23 cellular contexts compared by ENCODE assay signal in the genomic region with DNA sequence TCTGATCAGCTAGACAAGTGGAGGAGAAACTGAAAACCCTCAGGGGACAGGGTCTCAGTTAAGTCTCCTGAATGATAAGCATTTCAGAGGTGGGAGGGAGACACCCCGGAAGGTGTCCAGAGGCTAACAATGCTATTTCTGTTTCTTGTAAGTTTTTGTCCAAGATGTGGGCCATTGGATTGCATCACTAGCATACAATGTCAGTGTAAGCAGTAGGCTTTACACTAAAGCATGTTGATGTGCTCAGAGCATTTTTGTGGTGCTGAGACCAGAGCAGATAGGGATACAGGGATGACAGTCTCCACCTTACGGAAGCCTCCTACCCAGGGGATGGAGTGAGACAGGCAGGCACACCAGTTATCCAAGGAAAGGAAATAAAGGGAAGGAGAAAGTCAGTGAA. TPM values are rescaled to one million over a fixed set of nuclear protein-coding genes. Genes with fewer than 3 reads are reported as not detected.
DNase-seq lines count a peak whose midpoint lies in the region; ATAC-seq, FAIRE-seq and TF ChIP-seq lines count a peak whose summit lies in the region.
"Had no signal": no experiment of that assay in that cellular context is flagged by ENCODE, and none has a peak within 500 bp of the region (broad histone marks: within the 10 kb centered on the region; RNA-seq: fewer than 3 reads in every experiment).

No MANE protein-coding gene starts in this region.

- H3K27ac Mint-ChIP-seq in activated CD4-positive, alpha-beta T cell treated with anti-CD3 and anti-CD28 coated beads for 36 hours = peak overlapping the region; percentile 26
- H3K27ac Mint-ChIP-seq in astrocyte (ENCODE audit: unreplicated experiment) = peak overlapping the region; percentile 92

- H3K27me3 Mint-ChIP-seq in activated CD4-positive, alpha-beta T cell treated with anti-CD3 and anti-CD28 coated beads for 36 hours = peaks cover 27% of the 10 kb centered on the region
- peaks cover 4% of the 10 kb centered on the region for H3K27me3 Mint-ChIP-seq in astrocyte (ENCODE audit: low read depth, unreplicated experiment)

- peaks cover 68% of the 10 kb centered on the region for H3K36me3 Mint-ChIP-seq in activated CD4-positive, alpha-beta T cell treated with anti-CD3 and anti-CD28 coated beads for 36 hours (ENCODE audit: low read depth)
- peaks cover 12% of the 10 kb centered on the region for H3K36me3 Mint-ChIP-seq in astrocyte (ENCODE audit: low read depth, unreplicated experiment)

- H3K9ac ChIP-seq in astrocyte (ENCODE audit: low read length) = no peak overlapping the region

- peaks cover 36% of the 10 kb centered on the region for H3K9me3 Mint-ChIP-seq in activated CD4-positive, alpha-beta T cell treated with anti-CD3 and anti-CD28 coated beads for 36 hours (ENCODE audit: low read depth)
- H3K9me3 Mint-ChIP-seq in astrocyte (ENCODE audit: unreplicated experiment) = peaks cover 23% of the 10 kb centered on the region

- FAIRE-seq in astrocyte (lab: Jason Lieb, UNC) = no peak

- TF ChIP-seq CTCF in astrocyte (IDR thresholded peaks at IDR 0.05; ENCODE audit: insufficient read depth, low read depth, low read length) = no peak
- TF ChIP-seq CTCF in lower lobe of right lung (IDR thresholded peaks at IDR 0.05) = no peak
- TF ChIP-seq CTCF in suprapubic skin (IDR thresholded peaks at IDR 0.05) = no peak

- ATAC-seq in activated CD4-positive, alpha-beta T cell treated with anti-CD3 and anti-CD28 coated beads for 36 hours = no peak
- no peak for ATAC-seq in lower lobe of right lung
- ATAC-seq in HG03095 (IDR thresholded peaks at IDR 0.05; ENCODE audit: unreplicated experiment) = no peak
- ATAC-seq in GM19463 (IDR thresholded peaks at IDR 0.05; ENCODE audit: unreplicated experiment) = no peak
- ATAC-seq: left lung, right cardiac atrium had no signal

- no peaks in the 10 kb centered on the region for H4K20me1 ChIP-seq in astrocyte (ENCODE audit: insufficient read depth, low read length)

- WGBS in suprapubic skin = 98% methylated on average over 2 of the region's 2 CpGs

- no peak overlapping the region for H3K4me2 ChIP-seq in astrocyte (ENCODE audit: low read length)

- no peak for TF ChIP-seq POLR2A in suprapubic skin (IDR thresholded peaks at IDR 0.05)

- POLR2A ChIA-PET in activated CD4-positive, alpha-beta T cell treated with anti-CD3 and anti-CD28 coated beads for 36 hours (lab: Charles Lee) = interaction anchor here (0.6 kb wide), 1 partner anchor 218 kb away, joined by 6 read pairs; no protein-coding TSS in a partner anchor

- H3K36me3 ChIP-seq in astrocyte (ENCODE audit: insufficient read depth, low read length) (no peaks in the 10 kb centered on the region), lower lobe of right lung (peaks cover under 1% of the 10 kb centered on the region), suprapubic skin (peaks cover 2% of the 10 kb centered on the region)
- H3K36me3 ChIP-seq: SJCRH30, thoracic aorta had no signal

- no peak overlapping the region for H3K27ac ChIP-seq in astrocyte (ENCODE audit: low read depth, low read length)
- H3K27ac ChIP-seq in lower lobe of right lung = peak overlapping the region; percentile 90
- peak overlapping the region; percentile 95 for H3K27ac ChIP-seq in suprapubic skin
- H3K27ac ChIP-seq: 22Rv1, C4-2B, SJCRH30 had no signal

- H3K9me3 ChIP-seq in astrocyte (ENCODE audit: insufficient read depth, low read depth, low read length) (peaks cover 13% of the 10 kb centered on the region), lower lobe of right lung (peaks cover 2% of the 10 kb centered on the region), suprapubic skin (no peaks in the 10 kb centered on the region)
- H3K9me3 ChIP-seq: SJCRH30, thoracic aorta had no signal

- no peak overlapping the region for H3K4me3 ChIP-seq in astrocyte (ENCODE audit: insufficient read depth, low read depth, low read length)
- H3K4me3 ChIP-seq in lower lobe of right lung = no peak overlapping the region
- no peak overlapping the region for H3K4me3 ChIP-seq in suprapubic skin
- H3K4me3 ChIP-seq: SJCRH30, thoracic aorta had no signal

- in situ Hi-C loops in ACHN (cut with HindIII; ENCODE audit: low pct_ligation_motif_present, low pct_unique_long_range_greater_than_20kb, low sequenced_read_pairs) = no loop called here

- H3K4me3 Mint-ChIP-seq in activated CD4-positive, alpha-beta T cell treated with anti-CD3 and anti-CD28 coated beads for 36 hours = no peak overlapping the region
- H3K4me3 Mint-ChIP-seq in astrocyte (ENCODE audit: unreplicated experiment) = peak overlapping the region; percentile 76
- H3K4me3 Mint-ChIP-seq: central memory CD8-positive, alpha-beta T cell had no signal

- CTCF ChIA-PET in activated CD4-positive, alpha-beta T cell treated with anti-CD3 and anti-CD28 coated beads for 36 hours (lab: Charles Lee) = interaction anchor here (1.6 kb wide), 1 partner anchor 100 kb away, joined by 8 read pairs; no protein-coding TSS in a partner anchor

- DNase-seq in activated CD4-positive, alpha-beta T cell treated with anti-CD3 and anti-CD28 coated beads for 36 hours = no peak
- no peak for DNase-seq in activated CD4-positive, alpha-beta T cell treated with anti-CD3 and anti-CD28 coated beads, Interleukin-2, amount 50 U/mL, for 1 hour
- peak; percentile 37 for DNase-seq in astrocyte (ENCODE audit: low read depth)
- DNase-seq in lower lobe of right lung = no peak
- DNase-seq in suprapubic skin (ENCODE audit: low spot score in 2 of 2) = no peak
- DNase-seq in ACHN = no peak
- DNase-seq: activated CD4-positive, alpha-beta T cell treated with anti-CD3 and anti-CD28 coated beads for 48 hours; activated T-cell treated with anti-CD3 and anti-CD28 coated beads, Interleukin-2, amount 50 U/mL, for 1 hour; DMS79; effector memory CD4-positive, alpha-beta T cell; left lung; MM.1S; naive B cell; NCI-H1930; NCI-H526 treated with DMSO at 0.1 percent for 48 hours; right cardiac atrium; SJCRH30 had no signal

- peaks cover 65% of the 10 kb centered on the region for H3K4me1 Mint-ChIP-seq in activated CD4-positive, alpha-beta T cell treated with anti-CD3 and anti-CD28 coated beads for 36 hours
- peaks cover 24% of the 10 kb centered on the region for H3K4me1 Mint-ChIP-seq in astrocyte (ENCODE audit: low read depth, unreplicated experiment)

- intact Hi-C loops in activated CD4-positive, alpha-beta T cell treated with anti-CD3 and anti-CD28 coated beads for 36 hours (cut with DNase I, micrococcal nuclease) = no loop called here
- intact Hi-C loops in lower lobe of right lung (cut with DNase I) = no loop called here

- peaks cover 23% of the 10 kb centered on the region for H3K79me2 ChIP-seq in astrocyte (ENCODE audit: insufficient read depth, low read length)

- no peak overlapping the region for H2AFZ ChIP-seq in astrocyte (ENCODE audit: low read depth, low read length)

- H3K27me3 ChIP-seq in astrocyte (ENCODE audit: insufficient read depth, low read length) (no peaks in the 10 kb centered on the region), lower lobe of right lung (ENCODE audit: low read depth) (no peaks in the 10 kb centered on the region), suprapubic skin (no peaks in the 10 kb centered on the region)
- H3K27me3 ChIP-seq: left lung, SJCRH30 had no signal

- H3K4me1 ChIP-seq in astrocyte (ENCODE audit: insufficient read depth, low read length) (peaks cover 10% of the 10 kb centered on the region), lower lobe of right lung (peaks cover 26% of the 10 kb centered on the region), suprapubic skin (peaks cover 23% of the 10 kb centered on the region)
- H3K4me1 ChIP-seq: SJCRH30 had no signal

- no peak for TF ChIP-seq EP300 in suprapubic skin (IDR thresholded peaks at IDR 0.05)

RNA-seq across cellular contexts. Expression of a gene that starts 2.2 kb away (rescaled TPM):
- total RNA-seq in activated CD4-positive, alpha-beta T cell treated with anti-CD3 and anti-CD28 coated beads for 36 hours = 10 to 100 TPM; 20.8 to 21.8 TPM
- total RNA-seq in astrocyte (6.9 and 7.5 TPM in 2 replicates), lower lobe of right lung (152 TPM), suprapubic skin (10 to 100 TPM; 52.1 to 90.0 (median 58.8) TPM)

RNA-seq across cellular contexts. Expression of a gene that starts 46.5 kb away (rescaled TPM):
- 1 to 10 TPM; 1.5 to 1.7 TPM for total RNA-seq in activated CD4-positive, alpha-beta T cell treated with anti-CD3 and anti-CD28 coated beads for 36 hours
- total RNA-seq in astrocyte = 0.43 TPM in 1 of 2 replicates, not detected in the other
- total RNA-seq in lower lobe of right lung = not detected
- total RNA-seq in suprapubic skin = 10 to 100 TPM in 3 of 4 donors, 1 to 10 TPM in 1; 7.0 to 15.9 (median 12.0) TPM
- total RNA-seq: SJCRH30 had no signal
